Comparison of ENCODE assay signal across 8 cellular contexts in genomic region chr12:104958009-104958945, GRCh38. TPM values are rescaled to one million over a fixed set of nuclear protein-coding genes. Genes with fewer than 3 reads are reported as not detected.
DNase-seq lines count a peak whose midpoint lies in the region; ATAC-seq and TF ChIP-seq lines count a peak whose summit lies in the region.

Gene SLC41A2, minus strand, starts transcription at chr12:104958290. Its CDS starts 29,763 bp downstream, at chr12:104928527.

- intact Hi-C loops in Calu3 (cut with micrococcal nuclease; ENCODE audit: unreplicated experiment) = loop anchor here (5.0 to 10.0 kb wide), 4 partner anchors 61 to 673 kb away; no protein-coding TSS in a partner anchor
- intact Hi-C loops in OCI-LY7 (cut with micrococcal nuclease; ENCODE audit: unreplicated experiment) = loop anchor here (1.0 to 5.0 kb wide), 4 partner anchors 29 to 671 kb away; partner anchors contain the start of gene NOPCHAP1
- intact Hi-C loops in esophagus muscularis mucosa (cut with DNase I) = loop anchor here (10.0 kb wide), 1 partner anchor 97 kb away; no protein-coding TSS in a partner anchor

- no peak for TF ChIP-seq EP300 in esophagus muscularis mucosa (IDR thresholded peaks at IDR 0.05)

- CTCF ChIA-PET in Calu3 (lab: Charles Lee) (interaction anchor here (1.3 kb wide), 1 partner anchor 576 kb away, joined by 7 read pairs; no protein-coding TSS in a partner anchor), OCI-LY7 (lab: Charles Lee; ENCODE audit: unreplicated experiment) (interaction anchor here (0.9 kb wide), 2 partner anchors 11 to 13 kb away, joined by 3 read pairs; no protein-coding TSS in a partner anchor)

- no peaks in the 10 kb centered on the region for H3K27me3 ChIP-seq in esophagus muscularis mucosa

- H3K27ac ChIP-seq in OCI-LY7 (ENCODE audit: low read depth, low read length, poor library complexity, severe bottlenecking) (peak within 1 kb of the TSS; percentile 22), esophagus muscularis mucosa (replicated peaks in 1 of 4) (peak within 1 kb of the TSS; percentile 78 to 86 (median 82))

- DNase-seq in Calu3 (peak; percentile 91), OCI-LY7 (ENCODE audit: low spot score) (peak; percentile 84), esophagus muscularis mucosa (ENCODE audit: extremely low spot score) (peak; percentile 93), myocyte (ENCODE audit: low read depth) (peak; percentile 93)
- DNase-seq in activated T-cell treated with anti-CD3 and anti-CD28 coated beads, Interleukin-2, amount 50 U/mL, for 24 hours = peak; percentile 84
- DNase-seq in stimulated activated CD8-positive, alpha-beta memory T cell treated with anti-CD3 and anti-CD28 coated beads, Interleukin-7, amount 100 ng/mL, for 4 hours (ENCODE audit: low read depth in 2 of 2) = peak; percentile 78 to 84

- peak within 1 kb of the TSS; percentile 89 for H2AFZ ChIP-seq in OCI-LY7 (ENCODE audit: low read length)

- peak within 1 kb of the TSS; percentile 81 for H3K27ac Mint-ChIP-seq in Calu3 (ENCODE audit: unreplicated experiment)
- H3K27ac Mint-ChIP-seq in activated T-cell treated with anti-CD3 and anti-CD28 coated beads, Interleukin-2, amount 50 U/mL, for 24 hours = peak within 1 kb of the TSS; percentile 94

- H3K4me2 ChIP-seq in OCI-LY7 (ENCODE audit: low read length) = peak within 1 kb of the TSS; percentile 78

- no peaks in the 10 kb centered on the region for H4K20me1 ChIP-seq in OCI-LY7 (ENCODE audit: insufficient read depth, low read length)

- peaks cover 24% of the 10 kb centered on the region for H3K36me3 Mint-ChIP-seq in Calu3 (ENCODE audit: insufficient read depth, unreplicated experiment)
- peaks cover 2% of the 10 kb centered on the region for H3K36me3 Mint-ChIP-seq in activated T-cell treated with anti-CD3 and anti-CD28 coated beads, Interleukin-2, amount 50 U/mL, for 24 hours (ENCODE audit: low read depth)

- no peaks in the 10 kb centered on the region for H3K9me2 ChIP-seq in OCI-LY7 (ENCODE audit: insufficient read depth, low read length)

- TF ChIP-seq CTCF in Calu3 (IDR thresholded peaks at IDR 0.05; ENCODE audit: unreplicated experiment) = no peak
- peak; percentile 64 for TF ChIP-seq CTCF in OCI-LY7 (conservative IDR thresholded peaks at IDR 0.05; ENCODE audit: low read length)
- TF ChIP-seq CTCF in esophagus muscularis mucosa (IDR thresholded peaks at IDR 0.05) = peak in 2 of 3 experiments; percentile 19 to 44

- H3K4me1 ChIP-seq in OCI-LY7 (ENCODE audit: insufficient read depth, low read length, poor library complexity, severe bottlenecking) = peaks cover 22% of the 10 kb centered on the region
- peaks cover 9 to 25% (median 21%) of the 10 kb centered on the region in 4 donors for H3K4me1 ChIP-seq in esophagus muscularis mucosa

- no peaks in the 10 kb centered on the region for H3K9me3 ChIP-seq in OCI-LY7 (ENCODE audit: low read length)
- H3K9me3 ChIP-seq in esophagus muscularis mucosa = no peaks in the 10 kb centered on the region

- no peak for TF ChIP-seq POLR2A in esophagus muscularis mucosa (IDR thresholded peaks at IDR 0.05; ENCODE audit: low read depth)

- H3K4me1 Mint-ChIP-seq in Calu3 (ENCODE audit: low read depth, unreplicated experiment) = peaks cover 40% of the 10 kb centered on the region
- H3K4me1 Mint-ChIP-seq in activated T-cell treated with anti-CD3 and anti-CD28 coated beads, Interleukin-2, amount 50 U/mL, for 24 hours (ENCODE audit: low read depth) = peaks cover 27% of the 10 kb centered on the region

- H3K36me3 ChIP-seq in OCI-LY7 (ENCODE audit: insufficient read depth, low read length) (no peaks in the 10 kb centered on the region), esophagus muscularis mucosa (no peaks in the 10 kb centered on the region)

- H3K79me2 ChIP-seq in OCI-LY7 (ENCODE audit: insufficient read depth, low read depth, low read length) = 0 out of 2 replicates have a peak, but pooled peaks cover 4% of the 10 kb centered on the region

- H3K27me3 Mint-ChIP-seq in Calu3 (ENCODE audit: unreplicated experiment) = no peaks in the 10 kb centered on the region
- peaks cover 23% of the 10 kb centered on the region for H3K27me3 Mint-ChIP-seq in activated T-cell treated with anti-CD3 and anti-CD28 coated beads, Interleukin-2, amount 50 U/mL, for 24 hours

- POLR2A ChIA-PET in OCI-LY7 (lab: Charles Lee) = interaction anchor here (0.6 to 1.8 kb wide), 8 partner anchors 10 to 820 kb away, joined by 3 to 11 read pairs (median 3); partner anchors contain the start of gene NFYB

- under 1% methylated on average over 20 of the region's 87 CpGs for WGBS in esophagus muscularis mucosa

- BruUV-seq in Calu3 (replicated peaks; lab: Mats Ljungman, UMichigan) = TSS peak; percentile 70
- no TSS peak for BruUV-seq in OCI-LY7 (replicated peaks; lab: Mats Ljungman, UMichigan)

- H3K4me3 ChIP-seq in OCI-LY7 (ENCODE audit: low read depth, low read length, poor library complexity, severe bottlenecking) = peak within 1 kb of the TSS; percentile 78
- peak within 1 kb of the TSS; percentile 88 to 96 (median 90) for H3K4me3 ChIP-seq in esophagus muscularis mucosa

- peak; percentile 77 for ATAC-seq in GM19452 (IDR thresholded peaks at IDR 0.05; ENCODE audit: unreplicated experiment)
- ATAC-seq in HG03575 (IDR thresholded peaks at IDR 0.05; ENCODE audit: extremely low read depth, insufficient number of reproducible peaks, low FRiP score, unreplicated experiment) = peak; percentile 36

- no peaks in the 10 kb centered on the region for H3K9me3 Mint-ChIP-seq in Calu3 (ENCODE audit: low read depth, unreplicated experiment)
- H3K9me3 Mint-ChIP-seq in activated T-cell treated with anti-CD3 and anti-CD28 coated beads, Interleukin-2, amount 50 U/mL, for 24 hours = no peaks in the 10 kb centered on the region

- peak within 1 kb of the TSS; percentile 72 for H3K4me3 Mint-ChIP-seq in Calu3 (ENCODE audit: low read depth, unreplicated experiment)
- peak within 1 kb of the TSS; percentile 83 for H3K4me3 Mint-ChIP-seq in activated T-cell treated with anti-CD3 and anti-CD28 coated beads, Interleukin-2, amount 50 U/mL, for 24 hours

RNA-seq across cellular contexts. Expression of gene SLC41A2, which starts in this region (rescaled TPM):
- total RNA-seq in Calu3 (2022) = 41.5 and 48.1 TPM in 2 replicates
- 4.6 and 5.3 TPM in 2 replicates for total RNA-seq in OCI-LY7 (2014; rRNA removed; shearing (Covaris generic))
- 13.1 and 16.4 TPM in 2 replicates for total RNA-seq in OCI-LY7 (2022)
- total RNA-seq in esophagus muscularis mucosa = 10 to 100 TPM; 22.4 to 27.8 (median 23.9) TPM
- total RNA-seq in myocyte = 8.9 and 9.7 TPM in 2 replicates
- polyA plus RNA-seq in myocyte (2012) = 7.4 TPM

Comparison
In these comparisons a context has a peak if more than half of its experiments do, and no peak if none do; other contexts are left out.
1. Peak in every context shown above with its lines: DNase-seq, ATAC-seq, H3K4me3 ChIP-seq and H3K27ac ChIP-seq.